19 cellular contexts compared by ENCODE assay signal in the genomic region with DNA sequence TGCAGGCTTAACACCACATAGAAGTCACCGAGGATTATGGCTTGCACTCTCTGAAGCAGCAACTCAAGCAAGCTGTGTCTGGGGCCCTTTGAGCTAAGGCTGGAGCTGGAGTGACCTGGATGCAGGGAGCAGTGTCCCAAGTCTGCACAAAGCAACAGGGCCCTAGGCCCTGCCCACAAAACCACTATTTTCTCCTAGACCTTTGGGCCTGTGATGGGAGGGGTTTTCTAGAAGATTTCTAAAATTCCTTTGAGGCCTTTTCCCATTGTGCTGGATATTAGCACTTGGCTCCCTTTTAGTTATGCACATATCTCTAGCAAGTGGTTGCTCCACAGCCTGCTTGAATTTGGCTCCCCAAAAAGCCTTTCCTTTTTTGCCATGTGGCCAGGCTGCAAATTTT. TPM values are rescaled to one million over a fixed set of nuclear protein-coding genes. Genes with fewer than 3 reads are reported as not detected.
DNase-seq lines count a peak whose midpoint lies in the region; ATAC-seq, FAIRE-seq and TF ChIP-seq lines count a peak whose summit lies in the region.
"Had no signal": no experiment of that assay in that cellular context is flagged by ENCODE, and none has a peak within 500 bp of the region (broad histone marks: within the 10 kb centered on the region; RNA-seq: fewer than 3 reads in every experiment).

No MANE protein-coding gene starts in this region.

- H2AFZ ChIP-seq in H1 (ENCODE audit: low read length) (no peak overlapping the region), parathyroid adenoma (no peak overlapping the region)

- peaks cover 0 to 24% (median 0%) of the 10 kb centered on the region in 11 experiments; a peak in 6 of 22 replicates for H3K36me3 ChIP-seq in BLaER1 treated with 17β-estradiol and CSF1 and Interleukin-3, amounts not matched to agents 10 nM and 100 nM
- H3K36me3 ChIP-seq in NT2/D1 (ENCODE audit: insufficient read depth, insufficient read length, low read length) (no peaks in the 10 kb centered on the region), H1 (ENCODE audit: control insufficient read depth in 2 of 4, insufficient read depth in 4 of 4, low read length in 3 of 4) (no peaks in the 10 kb centered on the region), parathyroid adenoma (ENCODE audit: control insufficient read depth, insufficient read depth, low read length) (no peaks in the 10 kb centered on the region)

- no peak overlapping the region; the same call in 1 of the 2 replicates for H2BK12ac ChIP-seq in H1 (ENCODE audit: low read depth, low read length)

- no peak overlapping the region for H3K27ac Mint-ChIP-seq in activated T-helper 17 cell treated with anti-CD3 and anti-CD28 coated beads, Interleukin-2, amount 50 U/mL, for 72 hours
- H3K27ac Mint-ChIP-seq: CD4-positive, alpha-beta memory T cell; IgD-negative memory B cell had no signal

- no peak for TF ChIP-seq RAD21 in H1 (IDR thresholded peaks at IDR 0.05 in 1 of 2, conservative IDR thresholded peaks at IDR 0.05 in 1 of 2; ENCODE audit: low read depth in 2 of 2, low read length in 2 of 2)

- H3K4me1 ChIP-seq in BLaER1 treated with 17β-estradiol and CSF1 and Interleukin-3, amounts not matched to agents 10 nM and 100 nM, result peaks cover 53 to 59% (median 56%) of the 10 kb centered on the region in 10 experiments
- H3K4me1 ChIP-seq in NT2/D1 (ENCODE audit: insufficient read depth, insufficient read length), result no peaks in the 10 kb centered on the region
- H3K4me1 ChIP-seq in H1 (replicated peaks in 1 of 4; ENCODE audit: control insufficient read depth in 3 of 4, insufficient read depth in 4 of 4, low read length in 3 of 4), result no peaks in the 10 kb centered on the region
- H3K4me1 ChIP-seq in parathyroid adenoma, result peaks cover 36% of the 10 kb centered on the region

- peaks cover 0 to 31% (median 15%) of the 10 kb centered on the region in 11 experiments; a peak in 12 of 22 replicates for H3K9me3 ChIP-seq in BLaER1 treated with 17β-estradiol and CSF1 and Interleukin-3, amounts not matched to agents 10 nM and 100 nM (replicated peaks in 1 of 11)
- H3K9me3 ChIP-seq in NT2/D1 (ENCODE audit: insufficient read depth, low read length) (peaks cover 7% of the 10 kb centered on the region; the same call in 1 of the 2 replicates), H1 (ENCODE audit: insufficient read depth in 2 of 2, low read depth in 1 of 2, low read length in 1 of 2) (peaks cover 10 to 12% of the 10 kb centered on the region in 2 experiments; a peak in 2 of 4 replicates), parathyroid adenoma (ENCODE audit: control insufficient read depth, low read length) (no peaks in the 10 kb centered on the region)

- no peak overlapping the region for H4K91ac ChIP-seq in H1 (replicated peaks; ENCODE audit: insufficient read length, low read length)

- no peaks in the 10 kb centered on the region for H3K23me2 ChIP-seq in H1 (ENCODE audit: low read depth, low read length)

- CTCF ChIA-PET in H1 (lab: Charles Lee; ENCODE audit: partially characterized antibody), result interaction anchor here (1.0 kb wide), 1 partner anchor 25 kb away, joined by 3 read pairs; no protein-coding TSS in a partner anchor

- no peaks in the 10 kb centered on the region for H3K36me3 Mint-ChIP-seq in activated T-helper 17 cell treated with anti-CD3 and anti-CD28 coated beads, Interleukin-2, amount 50 U/mL, for 72 hours (ENCODE audit: low read depth)
- H3K36me3 Mint-ChIP-seq: CD4-positive, alpha-beta memory T cell; IgD-negative memory B cell had no signal

- H2BK120ac ChIP-seq in H1 (replicated peaks; ENCODE audit: low read depth, low read length), result no peak overlapping the region

- no peak overlapping the region for H3K14ac ChIP-seq in H1 (ENCODE audit: insufficient read length)

- no peak overlapping the region for H3K27ac ChIP-seq in BLaER1 treated with 17β-estradiol and CSF1 and Interleukin-3, amounts not matched to agents 10 nM and 100 nM
- no peak overlapping the region for H3K27ac ChIP-seq in H1 (ENCODE audit: low read depth, low read length)
- peak overlapping the region; percentile 84 for H3K27ac ChIP-seq in parathyroid adenoma
- H3K27ac ChIP-seq: C4-2B had no signal

- FAIRE-seq in H1 (lab: Jason Lieb, UNC), result no peak
- FAIRE-seq: GM12892, GM19239 had no signal

- H3K4me2 ChIP-seq in BLaER1 treated with 17β-estradiol and CSF1 and Interleukin-3, amounts not matched to agents 10 nM and 100 nM, result peak overlapping the region; percentile 36 to 76 (median 66); a peak in 21 of 22 replicates
- H3K4me2 ChIP-seq in H1 (ENCODE audit: insufficient read depth in 1 of 2, low read depth in 2 of 2, low read length in 2 of 2), result peak overlapping the region in 1 of 2 experiments; percentile 13; a peak in 1 of 4 replicates
- H3K4me2 ChIP-seq in parathyroid adenoma (ENCODE audit: low read length), result no peak overlapping the region

- no peak overlapping the region for H3K4me3 Mint-ChIP-seq in activated T-helper 17 cell treated with anti-CD3 and anti-CD28 coated beads, Interleukin-2, amount 50 U/mL, for 72 hours
- H3K4me3 Mint-ChIP-seq: CD4-positive, alpha-beta memory T cell had no signal

- TF ChIP-seq CTCF in H1 (IDR thresholded peaks at IDR 0.05; ENCODE audit: control extremely low read depth in 1 of 3, insufficient read depth in 1 of 3, low read depth in 1 of 3, low read length in 3 of 3) (no peak), parathyroid adenoma (IDR thresholded peaks at IDR 0.05) (no peak)

- no peak overlapping the region for H4K8ac ChIP-seq in H1 (ENCODE audit: extremely low read depth, insufficient read depth, low read length)

- no peak overlapping the region for H4K5ac ChIP-seq in H1 (ENCODE audit: insufficient read length, low read depth, low read length)

- no peak overlapping the region; the same call in 1 of the 2 replicates for H3K18ac ChIP-seq in H1 (ENCODE audit: extremely low read depth, low read length)

- no peaks in the 10 kb centered on the region for H3K4me1 Mint-ChIP-seq in activated T-helper 17 cell treated with anti-CD3 and anti-CD28 coated beads, Interleukin-2, amount 50 U/mL, for 72 hours
- H3K4me1 Mint-ChIP-seq: CD4-positive, alpha-beta memory T cell had no signal

- no peak overlapping the region for H2BK15ac ChIP-seq in H1 (ENCODE audit: low read length)

- no peak for TF ChIP-seq EP300 in H1 (IDR thresholded peaks at IDR 0.05; ENCODE audit: borderline replicate concordance in 1 of 2, low read depth in 2 of 2, low read length in 2 of 2)

- H3K9me3 Mint-ChIP-seq in activated T-helper 17 cell treated with anti-CD3 and anti-CD28 coated beads, Interleukin-2, amount 50 U/mL, for 72 hours, result no peaks in the 10 kb centered on the region

- DNase-seq in NT2/D1 (ENCODE audit: low read depth, low spot score), result peak; percentile 22
- no peak for DNase-seq in H1 (ENCODE audit: low read depth in 1 of 2, low spot score in 2 of 2)
- no peak for DNase-seq in COLO829 (ENCODE audit: low spot score)
- no peak for DNase-seq in left colon
- DNase-seq: ACHN; Caco-2; CD4-positive, alpha-beta memory T cell; DND-41 had no signal

- no peaks in the 10 kb centered on the region for H3K79me1 ChIP-seq in H1 (ENCODE audit: low read depth, low read length)

- TF ChIP-seq POLR2A in H1 (IDR thresholded peaks at IDR 0.05; ENCODE audit: control extremely low read depth in 1 of 2, low read depth in 2 of 2, low read length in 2 of 2), result no peak

- no peaks in the 10 kb centered on the region for H4K20me1 ChIP-seq in BLaER1 treated with 17β-estradiol and CSF1 and Interleukin-3, amounts not matched to agents 10 nM and 100 nM
- no peaks in the 10 kb centered on the region for H4K20me1 ChIP-seq in H1 (replicated peaks in 1 of 2; ENCODE audit: control insufficient read depth in 1 of 2, insufficient read depth in 2 of 2, low read length in 2 of 2)

- peaks cover 3% of the 10 kb centered on the region for H3K27me3 Mint-ChIP-seq in activated T-helper 17 cell treated with anti-CD3 and anti-CD28 coated beads, Interleukin-2, amount 50 U/mL, for 72 hours

- H2AK5ac ChIP-seq in H1 (ENCODE audit: low read depth, low read length), result no peak overlapping the region

- H3K23ac ChIP-seq in H1 (ENCODE audit: insufficient read length), result no peak overlapping the region

- ATAC-seq in left colon (no peak), HG03439 (IDR thresholded peaks at IDR 0.05; ENCODE audit: unreplicated experiment) (no peak)
- ATAC-seq in activated T-helper 17 cell treated with anti-CD3 and anti-CD28 coated beads, Interleukin-2, amount 50 U/mL, for 72 hours (replicated peaks), result no peak
- ATAC-seq: HCT116 had no signal

- H3K4me3 ChIP-seq in BLaER1 treated with 17β-estradiol and CSF1 and Interleukin-3, amounts not matched to agents 10 nM and 100 nM, result no peak overlapping the region
- H3K4me3 ChIP-seq in NT2/D1 (ENCODE audit: insufficient read length, low read depth) (no peak overlapping the region), H1 (ENCODE audit: extremely low read depth in 1 of 4, insufficient read depth in 2 of 4, low read depth in 3 of 4, low read length in 4 of 4) (no peak overlapping the region), parathyroid adenoma (ENCODE audit: low read depth, low read length) (no peak overlapping the region)

- no peak overlapping the region for H3K4ac ChIP-seq in H1 (replicated peaks; ENCODE audit: insufficient read length, low read depth, low read length)

- intact Hi-C loops in left colon (cut with DNase I, micrococcal nuclease), result no loop called here

- 0 out of 2 replicates have a peak overlapping the region, but pooled peaks have one; percentile 21 for H2BK20ac ChIP-seq in H1 (ENCODE audit: low read length)

- H3K79me2 ChIP-seq in H1 (ENCODE audit: control insufficient read depth in 1 of 2, insufficient read depth in 2 of 2, low read length in 2 of 2) (no peaks in the 10 kb centered on the region), parathyroid adenoma (peaks cover 24% of the 10 kb centered on the region)

- no peak overlapping the region for H3K56ac ChIP-seq in H1 (replicated peaks; ENCODE audit: insufficient read length, low read depth, low read length)

- POLR2A ChIA-PET in H1 (lab: Charles Lee; ENCODE audit: partially characterized antibody), result no interaction called here

- no peaks in the 10 kb centered on the region for H3K27me3 ChIP-seq in BLaER1 treated with 17β-estradiol and CSF1 and Interleukin-3, amounts not matched to agents 10 nM and 100 nM
- H3K27me3 ChIP-seq in NT2/D1 (ENCODE audit: insufficient read depth, insufficient read length) (no peaks in the 10 kb centered on the region), H1 (replicated peaks in 1 of 4; ENCODE audit: control insufficient read depth in 3 of 4, extremely low read depth in 1 of 4, insufficient read depth in 3 of 4, low read length in 3 of 4) (no peaks in the 10 kb centered on the region), parathyroid adenoma (ENCODE audit: control insufficient read depth, insufficient read depth, low read length) (no peaks in the 10 kb centered on the region)

- no peak overlapping the region for H2BK5ac ChIP-seq in H1 (ENCODE audit: low read depth, low read length)

- no peak overlapping the region for H3K9ac ChIP-seq in BLaER1 treated with 17β-estradiol and CSF1 and Interleukin-3, amounts not matched to agents 10 nM and 100 nM
- H3K9ac ChIP-seq in NT2/D1 (ENCODE audit: insufficient read length, low read depth) (no peak overlapping the region), H1 (replicated peaks in 1 of 4; ENCODE audit: extremely low read depth in 1 of 4, low read depth in 3 of 4, low read length in 3 of 4) (no peak overlapping the region), parathyroid adenoma (no peak overlapping the region)

- WGBS in H1 (ENCODE audit: extremely low coverage in 1 of 2, insufficient coverage in 1 of 2, insufficient read length in 1 of 2, insufficient replicate concordance in 2 of 2, low coverage in 1 of 2, low lambda C conversion rate in 2 of 2, missing lambda C conversion rate in 1 of 2), 2 experiments, result 94% methylated on average over 1 of the region's 1 CpG; no CpG with 5 or more reads in 1 of the 2 experiments

RNA-seq across cellular contexts. Expression of gene KCNJ16, which starts 44.5 kb away (rescaled TPM):
- not detected in 2 replicates for total RNA-seq in H1 (2021; fragmentation: NEBNext Ultra II Directional; extraction: Animal tissue kit (Norgen Biotek cat#: 25700))
- not detected in 2 replicates for polyA plus RNA-seq in H1 (2011; rRNA removed)
- not detected for polyA plus RNA-seq in H1 (2011; cell fraction: cytosol; rRNA removed)
- polyA plus RNA-seq in H1 (2011; cell fraction: nucleus; rRNA removed), result not detected
- polyA plus RNA-seq in H1 (2012, experiment 1 of 2), result not detected in 4 replicates
- not detected for polyA plus RNA-seq in H1 (2012, experiment 2 of 2)
- not detected for polyA plus RNA-seq in H1 (2013, experiment 1 of 2)
- not detected for polyA plus RNA-seq in H1 (2013, experiment 2 of 2)
- not detected in 2 replicates for polyA minus RNA-seq in H1 (2011; rRNA and poly(A)+ RNA removed)
- not detected for polyA minus RNA-seq in H1 (2011; cell fraction: cytosol; rRNA and poly(A)+ RNA removed)
- polyA minus RNA-seq in H1 (2011; cell fraction: nucleus; rRNA and poly(A)+ RNA removed), result not detected
- total RNA-seq in left colon, result under 1 TPM; 0.22 to 0.24 TPM
- total RNA-seq in activated T-helper 17 cell treated with anti-CD3 and anti-CD28 coated beads, Interleukin-2, amount 50 U/mL, for 72 hours, result not detected
- total RNA-seq: CD4-positive, alpha-beta memory T cell; H4 had no signal
- polyA plus RNA-seq: CD4-positive, alpha-beta memory T cell; IgD-negative memory B cell had no signal

RNA-seq across cellular contexts. Expression of gene KCNJ2, which starts 49.8 kb away (rescaled TPM):
- 0.59 and 0.76 TPM in 2 replicates for total RNA-seq in H1 (2021; fragmentation: NEBNext Ultra II Directional; extraction: Animal tissue kit (Norgen Biotek cat#: 25700))
- 0.16 and 0.23 TPM in 2 replicates for polyA plus RNA-seq in H1 (2011; rRNA removed)
- 0.21 TPM for polyA plus RNA-seq in H1 (2011; cell fraction: cytosol; rRNA removed)
- 0.23 TPM for polyA plus RNA-seq in H1 (2011; cell fraction: nucleus; rRNA removed)
- polyA plus RNA-seq in H1 (2012, experiment 1 of 2), result 0.40 to 0.63 TPM (median 0.51 TPM) in 4 replicates
- 0.08 TPM for polyA plus RNA-seq in H1 (2012, experiment 2 of 2)
- polyA plus RNA-seq in H1 (2013, experiment 1 of 2), result 0.63 TPM
- 0.70 TPM for polyA plus RNA-seq in H1 (2013, experiment 2 of 2)
- polyA minus RNA-seq in H1 (2011; rRNA and poly(A)+ RNA removed), result 2.1 and 4.1 TPM in 2 replicates
- polyA minus RNA-seq in H1 (2011; cell fraction: cytosol; rRNA and poly(A)+ RNA removed), result 0.37 TPM
- 1.3 TPM for polyA minus RNA-seq in H1 (2011; cell fraction: nucleus; rRNA and poly(A)+ RNA removed)
- total RNA-seq in left colon, result 10 to 100 TPM; 17.6 to 25.8 TPM
- total RNA-seq in activated T-helper 17 cell treated with anti-CD3 and anti-CD28 coated beads, Interleukin-2, amount 50 U/mL, for 72 hours, result not detected
- total RNA-seq: A172; CD4-positive, alpha-beta memory T cell had no signal
- polyA plus RNA-seq: CD4-positive, alpha-beta memory T cell; IgD-negative memory B cell had no signal

Comparison
In these comparisons a context has a peak if more than half of its experiments do, and no peak if none do; other contexts are left out.
1. RNA of gene KCNJ2, which starts 49.8 kb away (total RNA-seq): 17.6 to 25.8 TPM in left colon; 0.59 to 0.76 TPM in H1 and not detected in activated T-helper 17 cell treated with anti-CD3 and anti-CD28 coated beads, Interleukin-2, amount 50 U/mL, for 72 hours; every median in the first group is over 10 times any median in the second.